In the genomic region with DNA sequence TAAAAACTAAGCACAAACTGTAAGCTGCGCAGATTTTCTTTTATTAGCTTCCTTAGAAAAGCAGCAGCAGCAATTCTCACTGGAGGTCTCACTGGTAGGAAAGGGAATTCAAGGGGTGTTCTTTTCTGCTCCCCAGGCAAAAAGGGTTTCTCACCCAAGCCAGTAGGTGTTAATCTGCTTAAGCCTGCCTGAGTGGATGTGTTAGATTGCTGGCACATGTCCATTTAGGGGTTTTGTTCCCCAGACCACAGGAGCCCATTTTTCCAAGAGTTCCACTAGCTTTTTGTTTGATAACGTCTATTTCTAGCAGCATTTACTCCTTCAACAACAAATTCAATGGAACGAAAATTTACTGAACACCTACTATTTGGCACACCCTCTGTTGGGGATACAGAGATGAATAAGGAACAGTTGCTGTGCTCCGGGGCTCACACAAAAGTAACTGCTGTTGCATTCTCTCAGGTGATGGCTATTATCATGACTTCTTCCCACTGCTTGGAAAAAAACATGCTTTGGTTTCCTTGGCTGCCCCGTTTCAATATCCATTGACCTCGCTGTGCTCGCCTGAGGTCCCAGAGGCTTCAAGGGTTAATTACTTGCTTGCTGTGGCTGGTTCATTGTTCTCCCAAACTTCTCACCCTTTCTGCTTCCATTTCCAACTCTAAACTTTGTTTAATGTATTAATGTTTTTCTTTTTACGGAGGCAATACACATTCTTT, we compare ENCODE assay signal across 26 cellular contexts.
"Had no signal": no experiment of that assay in that cellular context is flagged by ENCODE, and none has a peak within 500 bp of the region (broad histone marks: within the 10 kb centered on the region; RNA-seq: fewer than 3 reads in every experiment).

No MANE protein-coding gene starts in this region.

- H3K27me3 ChIP-seq: ascending aorta, cardiac muscle cell had no signal

- H3K4me3 Mint-ChIP-seq: activated CD4-positive, alpha-beta T cell treated with anti-CD3 and anti-CD28 coated beads for 36 hours; activated CD8-positive, alpha-beta T cell treated with anti-CD3 and anti-CD28 coated beads for 36 hours; activated naive CD4-positive, alpha-beta T cell treated with anti-CD3 and anti-CD28 coated beads, Interleukin-2, amount 50 U/mL, for 24 hours; T-cell had no signal

- H3K4me3 ChIP-seq: ascending aorta, cardiac muscle cell had no signal

- H3K27ac ChIP-seq: ascending aorta, brain microvascular endothelial cell, cardiac muscle cell, SK-N-MC, VCaP had no signal

- H3K9me3 ChIP-seq: ascending aorta had no signal

- ATAC-seq: activated CD4-positive, alpha-beta T cell treated with anti-CD3 and anti-CD28 coated beads for 36 hours; activated CD8-positive, alpha-beta T cell treated with anti-CD3 and anti-CD28 coated beads for 36 hours; Panc1; Right ventricle myocardium inferior; T-cell had no signal

- H3K9me3 Mint-ChIP-seq: activated CD8-positive, alpha-beta T cell treated with anti-CD3 and anti-CD28 coated beads for 36 hours; activated naive CD4-positive, alpha-beta T cell treated with anti-CD3 and anti-CD28 coated beads, Interleukin-2, amount 50 U/mL, for 24 hours; T-cell had no signal

- H3K27me3 Mint-ChIP-seq: activated CD4-positive, alpha-beta T cell treated with anti-CD3 and anti-CD28 coated beads for 36 hours had no signal

- H3K36me3 ChIP-seq: ascending aorta, brain microvascular endothelial cell, cardiac muscle cell had no signal

- H3K27ac Mint-ChIP-seq: activated CD4-positive, alpha-beta T cell treated with anti-CD3 and anti-CD28 coated beads for 36 hours; activated CD8-positive, alpha-beta T cell treated with anti-CD3 and anti-CD28 coated beads for 36 hours; activated naive CD4-positive, alpha-beta T cell treated with anti-CD3 and anti-CD28 coated beads, Interleukin-2, amount 50 U/mL, for 24 hours; T-cell had no signal

- H3K36me3 Mint-ChIP-seq: T-cell had no signal

- DNase-seq: activated CD4-positive, alpha-beta T cell treated with anti-CD3 and anti-CD28 coated beads for 36 hours; activated CD8-positive, alpha-beta memory T cell treated with anti-CD3 and anti-CD28 coated beads, Interleukin-2, amount 50 U/mL, for 4 hours; activated CD8-positive, alpha-beta T cell treated with anti-CD3 and anti-CD28 coated beads for 36 hours; activated T-cell treated with anti-CD3 and anti-CD28 coated beads, Interleukin-2, amount 50 U/mL, for 1 hour; brain microvascular endothelial cell; cerebellar nuclear complex; NCI-H1105 treated with DMSO at 0.1 percent for 48 hours; NCI-H1436 treated with DMSO at 0.1 percent for 48 hours; NCI-H187; NCI-H2081 treated with DMSO at 0.1 percent for 48 hours; NCI-H446; NCI-H526; NCI-H774; NK-92 treated with Interleukin-12 subunit alpha and Interleukin-12 subunit beta, amount 100 ng/mL, for 24 hours; OCI-M1; RPMI8226; T-cell; T-helper 2 cell; T1000 had no signal

- H3K4me1 ChIP-seq: ascending aorta had no signal
